ENCODE assay signal across 13 cellular contexts in the genomic region with DNA sequence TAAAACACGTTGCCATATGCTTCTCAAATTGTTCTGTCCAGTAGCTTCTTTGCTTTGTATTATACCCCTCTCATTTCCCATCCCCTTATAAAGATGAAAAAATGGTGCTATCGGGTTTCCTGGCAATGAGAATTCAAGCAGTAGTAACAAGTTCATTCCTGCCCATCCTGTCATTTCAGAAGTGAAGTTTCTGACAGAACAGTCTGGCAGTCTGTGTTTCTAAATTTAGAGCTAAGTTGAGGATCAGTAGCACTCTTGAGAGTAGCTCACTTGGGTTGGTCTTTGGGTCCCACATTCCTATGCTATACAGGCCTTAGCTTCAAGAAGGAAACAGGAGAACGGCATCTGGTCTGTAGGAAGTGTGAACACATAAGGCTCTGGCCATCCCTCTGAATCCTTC.
DNase-seq lines count a peak whose midpoint lies in the region; TF ChIP-seq lines count a peak whose summit lies in the region.
"Had no signal": no experiment of that assay in that cellular context is flagged by ENCODE, and none has a peak within 500 bp of the region (broad histone marks: within the 10 kb centered on the region; RNA-seq: fewer than 3 reads in every experiment).

No MANE protein-coding gene starts in this region.

- H3K4me2 ChIP-seq in mammary epithelial cell (ENCODE audit: insufficient read depth, low read depth, low read length): peak overlapping the region; percentile 13

- 38% methylated on average over 3 of the region's 3 CpGs for WGBS in mammary epithelial cell (ENCODE audit: low coverage, missing lambda C conversion rate)

- CTCF ChIA-PET in mammary epithelial cell (lab: Charles Lee; ENCODE audit: low non-redundant PET): no interaction called here
- CTCF ChIA-PET in activated naive CD4-positive, alpha-beta T cell treated with anti-CD3 and anti-CD28 coated beads for 36 hours (lab: Charles Lee): interaction anchor here (1.9 kb wide), 1 partner anchor 19 kb away, joined by 6 read pairs; no protein-coding TSS in a partner anchor

- H3K27ac ChIP-seq in mammary epithelial cell (ENCODE audit: insufficient read depth, low read depth, low read length): no peak overlapping the region
- H3K27ac ChIP-seq: pancreas had no signal

- TF ChIP-seq CTCF in mammary epithelial cell (conservative IDR thresholded peaks at IDR 0.05 in 1 of 2, IDR thresholded peaks at IDR 0.05 in 1 of 2; ENCODE audit: extremely low read depth in 1 of 2, insufficient read depth in 1 of 2, low read depth in 1 of 2, low read length in 2 of 2): no peak

- peaks cover 2% of the 10 kb centered on the region for H3K79me2 ChIP-seq in mammary epithelial cell (ENCODE audit: insufficient read depth, low read length)

- DNase-seq in DMS 273 (lab: John Stamatoyannopoulos, UW; ENCODE audit: unreplicated experiment) (peak; percentile 71), NCI-H2171 treated with DMSO at 0.1 percent for 48 hours (lab: John Stamatoyannopoulos, UW) (peak; percentile 96), mammary epithelial cell (peak; percentile 57), occipital lobe (lab: John Stamatoyannopoulos, UW) (peak; percentile 19), NCI-H82 (lab: John Stamatoyannopoulos, UW) (no peak), NCI-H1092 (lab: John Stamatoyannopoulos, UW) (no peak)
- DNase-seq in activated naive CD4-positive, alpha-beta T cell treated with anti-CD3 and anti-CD28 coated beads for 36 hours: no peak
- DNase-seq in activated CD8-positive, alpha-beta memory T cell treated with anti-CD3 and anti-CD28 coated beads, Interleukin-2, amount 50 U/mL, for 48 hours: no peak
- DNase-seq: activated B cell treated with CpG ODN at 0.5 μM for 24 hours; activated naive CD8-positive, alpha-beta T cell treated with anti-CD3 and anti-CD28 coated beads for 36 hours; NCI-H1417 treated with DMSO at 0.1 percent for 48 hours; pancreas had no signal

- peaks cover 9% of the 10 kb centered on the region for H3K4me1 Mint-ChIP-seq in activated naive CD4-positive, alpha-beta T cell treated with anti-CD3 and anti-CD28 coated beads for 36 hours (ENCODE audit: low read depth)
- H3K4me1 Mint-ChIP-seq: activated B cell treated with CpG ODN at 0.5 μM for 24 hours, memory B cell had no signal

- H3K4me3 ChIP-seq in mammary epithelial cell (replicated peaks in 1 of 3; ENCODE audit: insufficient read depth in 1 of 3, low read depth in 2 of 3, low read length in 3 of 3): no peak overlapping the region
- H3K4me3 ChIP-seq: pancreas had no signal

- no peaks in the 10 kb centered on the region for H4K20me1 ChIP-seq in mammary epithelial cell (ENCODE audit: insufficient read depth, low read length)

- no peak overlapping the region for H3K4me3 Mint-ChIP-seq in activated naive CD4-positive, alpha-beta T cell treated with anti-CD3 and anti-CD28 coated beads for 36 hours
- H3K4me3 Mint-ChIP-seq: activated B cell treated with CpG ODN at 0.5 μM for 24 hours; activated naive CD8-positive, alpha-beta T cell treated with anti-CD3 and anti-CD28 coated beads for 36 hours; memory B cell had no signal

- H2AFZ ChIP-seq in mammary epithelial cell (ENCODE audit: low read depth, low read length): no peak overlapping the region

- no peaks in the 10 kb centered on the region for H3K27me3 Mint-ChIP-seq in activated naive CD4-positive, alpha-beta T cell treated with anti-CD3 and anti-CD28 coated beads for 36 hours (ENCODE audit: low read depth)
- H3K27me3 Mint-ChIP-seq: activated B cell treated with CpG ODN at 0.5 μM for 24 hours; activated naive CD8-positive, alpha-beta T cell treated with anti-CD3 and anti-CD28 coated beads for 36 hours; memory B cell had no signal

- no peaks in the 10 kb centered on the region for H3K27me3 ChIP-seq in mammary epithelial cell (ENCODE audit: insufficient read depth, low read length)
- H3K27me3 ChIP-seq: pancreas had no signal

- H3K9me3 Mint-ChIP-seq in activated naive CD4-positive, alpha-beta T cell treated with anti-CD3 and anti-CD28 coated beads for 36 hours: no peaks in the 10 kb centered on the region
- H3K9me3 Mint-ChIP-seq: activated B cell treated with CpG ODN at 0.5 μM for 24 hours; activated naive CD8-positive, alpha-beta T cell treated with anti-CD3 and anti-CD28 coated beads for 36 hours; memory B cell had no signal

- in situ Hi-C loops in mammary epithelial cell (cut with MboI; ENCODE audit: low sequenced_read_pairs in 2 of 2): no loop called here

- H3K36me3 Mint-ChIP-seq in activated naive CD4-positive, alpha-beta T cell treated with anti-CD3 and anti-CD28 coated beads for 36 hours (ENCODE audit: low read depth): peaks cover 22% of the 10 kb centered on the region

- H3K9me3 ChIP-seq in mammary epithelial cell (replicated peaks; ENCODE audit: insufficient read depth, low read length): no peaks in the 10 kb centered on the region
- H3K9me3 ChIP-seq: pancreas had no signal

- H3K27ac Mint-ChIP-seq in activated naive CD4-positive, alpha-beta T cell treated with anti-CD3 and anti-CD28 coated beads for 36 hours: no peak overlapping the region
- H3K27ac Mint-ChIP-seq: activated B cell treated with CpG ODN at 0.5 μM for 24 hours; activated naive CD8-positive, alpha-beta T cell treated with anti-CD3 and anti-CD28 coated beads for 36 hours; memory B cell had no signal

- dilution Hi-C loops in mammary epithelial cell (cut with HindIII; ENCODE audit: low sequenced_read_pairs): no loop called here

- peaks cover 56% of the 10 kb centered on the region for H3K4me1 ChIP-seq in mammary epithelial cell (ENCODE audit: insufficient read depth, low read length)

- H3K36me3 ChIP-seq in mammary epithelial cell (ENCODE audit: insufficient read depth, low read length): peaks cover 15% of the 10 kb centered on the region

- intact Hi-C loops in mammary epithelial cell (cut with micrococcal nuclease): no loop called here
- intact Hi-C loops in activated naive CD4-positive, alpha-beta T cell treated with anti-CD3 and anti-CD28 coated beads for 36 hours (cut with micrococcal nuclease): no loop called here

- no peak overlapping the region for H3K9ac ChIP-seq in mammary epithelial cell (ENCODE audit: insufficient read depth, low read length)

- no TSS peak for BruUV-seq in mammary epithelial cell (replicated peaks; lab: Mats Ljungman, UMichigan)

Comparison
In these comparisons a context has a peak if more than half of its experiments do, and no peak if none do; other contexts are left out.
1. DNase-seq: peak in DMS 273 (single experiment), NCI-H2171 treated with DMSO at 0.1 percent for 48 hours (single experiment), mammary epithelial cell (single experiment) and occipital lobe (single experiment); none in NCI-H82 (single experiment), activated naive CD4-positive, alpha-beta T cell treated with anti-CD3 and anti-CD28 coated beads for 36 hours (single experiment), activated CD8-positive, alpha-beta memory T cell treated with anti-CD3 and anti-CD28 coated beads, Interleukin-2, amount 50 U/mL, for 48 hours (single experiment) and NCI-H1092 (single experiment).